ENCODE assay signal across 25 cellular contexts in the genomic region with DNA sequence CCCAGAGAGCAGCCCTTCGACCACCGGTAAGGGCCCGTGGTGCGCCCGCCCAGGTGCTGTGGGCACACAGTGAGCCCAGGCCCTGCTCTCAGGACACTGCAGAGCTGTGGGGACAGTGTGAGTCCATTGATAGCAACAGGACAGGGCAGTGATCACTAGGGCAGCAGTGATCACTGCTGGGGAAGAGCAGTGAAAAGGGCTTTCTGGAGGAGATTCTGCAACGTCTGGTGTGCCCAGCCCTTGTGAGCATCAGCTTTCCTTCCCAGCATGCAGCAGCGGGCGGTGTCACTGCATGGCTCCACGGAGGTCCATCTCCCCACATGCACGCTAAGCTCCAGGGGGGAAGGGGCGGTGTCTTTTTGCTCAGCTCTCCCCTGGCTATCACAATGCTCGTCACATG. TPM values are rescaled to one million over a fixed set of nuclear protein-coding genes. Genes with fewer than 3 reads are reported as not detected.
DNase-seq lines count a peak whose midpoint lies in the region; ATAC-seq, FAIRE-seq and TF ChIP-seq lines count a peak whose summit lies in the region.
"Had no signal": no experiment of that assay in that cellular context is flagged by ENCODE, and none has a peak within 500 bp of the region (broad histone marks: within the 10 kb centered on the region; RNA-seq: fewer than 3 reads in every experiment).

No MANE protein-coding gene starts in this region.

- peak; percentile 14 for DNase-seq in D341Med (ENCODE audit: low spot score)
- no peak for DNase-seq in endodermal cell
- peak; percentile 29 for DNase-seq in neural progenitor cell (ENCODE audit: low spot score)
- no peak for DNase-seq in GM19238 (ENCODE audit: insufficient read length, low spot score)
- DNase-seq in left lung: no peak
- no peak for DNase-seq in omental fat pad (ENCODE audit: low spot score)
- no peak for DNase-seq in GM12892 (ENCODE audit: insufficient read length)
- DNase-seq: Calu3, DMS153, DND-41, KG1, MG63, NCI-H1105 treated with DMSO at 0.1 percent for 48 hours, NCI-H146, NCI-H1930, NCI-H2107, NCI-H446, NCI-H526, RPMI8226, SIG-M5, SW 1271 had no signal

- ATAC-seq in left lung (no peak), omental fat pad (ENCODE audit: low FRiP score) (no peak)

- H3K36me3 Mint-ChIP-seq in endodermal cell (ENCODE audit: low read depth): peaks cover 56% of the 10 kb centered on the region
- H3K36me3 Mint-ChIP-seq in neural progenitor cell: peaks cover 20% of the 10 kb centered on the region

- H3K9ac ChIP-seq in HUES64 (ENCODE audit: low read depth, low read length): 0 out of 2 replicates have a peak overlapping the region, but pooled peaks have one; percentile 5
- no peak overlapping the region for H3K9ac ChIP-seq in endodermal cell (ENCODE audit: extremely low read depth, low read length, poor library complexity, severe bottlenecking)
- no peak overlapping the region for H3K9ac ChIP-seq in neural progenitor cell

- peaks cover 4% of the 10 kb centered on the region for H3K4me1 Mint-ChIP-seq in endodermal cell
- H3K4me1 Mint-ChIP-seq in neural progenitor cell: peaks cover 25% of the 10 kb centered on the region

- 82% methylated on average over 12 of the region's 12 CpGs for WGBS in HUES64
- WGBS in endodermal cell (ENCODE audit: insufficient coverage in 1 of 2, insufficient read length in 1 of 2), 2 experiments: 89 to 90% methylated on average over 6 to 12 of the region's 12 CpGs

- H3K9me3 ChIP-seq in HUES64 (ENCODE audit: insufficient read depth, low read depth, low read length): no peaks in the 10 kb centered on the region
- H3K9me3 ChIP-seq in endodermal cell (ENCODE audit: control insufficient read depth, low read length): no peaks in the 10 kb centered on the region
- H3K9me3 ChIP-seq in neural progenitor cell (ENCODE audit: low read depth): no peaks in the 10 kb centered on the region
- H3K9me3 ChIP-seq in left lung: no peaks in the 10 kb centered on the region
- H3K9me3 ChIP-seq: MG63 had no signal

- no peak overlapping the region for H3K4me2 ChIP-seq in neural progenitor cell

- intact Hi-C loops in left lung (cut with DNase I): no loop called here

- TF ChIP-seq POLR2A in GM12892 (IDR thresholded peaks at IDR 0.05; ENCODE audit: low read depth, low read length): no peak

- H3K27me3 Mint-ChIP-seq in endodermal cell (ENCODE audit: insufficient read depth) (no peaks in the 10 kb centered on the region), neural progenitor cell (ENCODE audit: insufficient read depth, low read depth) (no peaks in the 10 kb centered on the region)

- H3K9me3 Mint-ChIP-seq in endodermal cell (no peaks in the 10 kb centered on the region), neural progenitor cell (no peaks in the 10 kb centered on the region)

- TF ChIP-seq CTCF in endodermal cell (conservative IDR thresholded peaks at IDR 0.05) (no peak), neural progenitor cell (IDR thresholded peaks at IDR 0.05) (no peak), left lung (IDR thresholded peaks at IDR 0.05) (no peak), omental fat pad (IDR thresholded peaks at IDR 0.05) (no peak)

- no peak for FAIRE-seq in GM12892 (lab: Jason Lieb, UNC)
- FAIRE-seq: H1, HTR-8/SVneo had no signal

- H3F3A ChIP-seq in neural progenitor cell (ENCODE audit: low read depth): no peaks in the 10 kb centered on the region

- H3K27me3 ChIP-seq in HUES64 (ENCODE audit: insufficient read depth, low read length) (no peaks in the 10 kb centered on the region), endodermal cell (ENCODE audit: control insufficient read depth, insufficient read depth, low read length, poor library complexity, severe bottlenecking) (no peaks in the 10 kb centered on the region), neural progenitor cell (no peaks in the 10 kb centered on the region), left lung (no peaks in the 10 kb centered on the region)
- H3K27me3 ChIP-seq: MG63 had no signal

- H3K27ac ChIP-seq in HUES64 (ENCODE audit: low read depth, low read length): no peak overlapping the region
- peak overlapping the region; percentile 5 for H3K27ac ChIP-seq in endodermal cell (ENCODE audit: low read depth, low read length)
- no peak overlapping the region for H3K27ac ChIP-seq in neural progenitor cell
- no peak overlapping the region for H3K27ac ChIP-seq in left lung
- H3K27ac ChIP-seq: SK-N-MC had no signal

- H3K4me3 Mint-ChIP-seq in endodermal cell (no peak overlapping the region), neural progenitor cell (no peak overlapping the region)

- H3K4me3 ChIP-seq in HUES64 (ENCODE audit: low read length) (no peak overlapping the region), endodermal cell (ENCODE audit: low read length) (no peak overlapping the region), neural progenitor cell (no peak overlapping the region), left lung (no peak overlapping the region)
- H3K4me3 ChIP-seq: MG63, SK-N-MC had no signal

- H3K79me2 ChIP-seq in neural progenitor cell (ENCODE audit: low read depth): peaks cover 3% of the 10 kb centered on the region

- H3K4me1 ChIP-seq in HUES64 (ENCODE audit: insufficient read depth, low read length) (peaks cover 11% of the 10 kb centered on the region), endodermal cell (ENCODE audit: control insufficient read depth, insufficient read depth, low read length) (no peaks in the 10 kb centered on the region), neural progenitor cell (peaks cover 19% of the 10 kb centered on the region), left lung (no peaks in the 10 kb centered on the region)

- H4K20me1 ChIP-seq in neural progenitor cell (ENCODE audit: low read depth): peaks cover 41% of the 10 kb centered on the region

- H3K27ac Mint-ChIP-seq in endodermal cell (peak overlapping the region; percentile 9), neural progenitor cell (no peak overlapping the region)

- H3K36me3 ChIP-seq in HUES64 (ENCODE audit: insufficient read depth, low read length) (peaks cover 45% of the 10 kb centered on the region), endodermal cell (ENCODE audit: control insufficient read depth, insufficient read depth, low read length) (peaks cover 43% of the 10 kb centered on the region), neural progenitor cell (no peaks in the 10 kb centered on the region), left lung (peaks cover 0 to 66% of the 10 kb centered on the region in 2 donors)
- H3K36me3 ChIP-seq: MG63 had no signal

- H2AFZ ChIP-seq in neural progenitor cell (replicated peaks): no peak overlapping the region

RNA-seq across cellular contexts. Expression of gene MAP1LC3B, which starts 32.1 kb away (rescaled TPM):
- polyA plus RNA-seq in HUES64 (2013, experiment 1 of 2): 48.7 TPM
- polyA plus RNA-seq in HUES64 (2013, experiment 2 of 2): 53.6 TPM
- 10 to 100 TPM; 56.4 to 62.4 TPM for total RNA-seq in endodermal cell
- 67.5 TPM for polyA plus RNA-seq in endodermal cell (2013, experiment 1 of 2)
- 73.4 TPM for polyA plus RNA-seq in endodermal cell (2013, experiment 2 of 2)
- total RNA-seq in neural progenitor cell (ENCODE audit: low replicate concordance): 32.5 and 39.1 TPM in 2 replicates
- 10 to 100 TPM; 68.2 to 75.9 TPM for total RNA-seq in left lung
- 100 to 1,000 TPM in 2 of 4 donors, 10 to 100 TPM in 2; 73.8 to 123 (median 97.8) TPM for total RNA-seq in omental fat pad
- 34.6 TPM for polyA plus RNA-seq in GM12892 (2012; ENCODE audit: missing spikeins)

RNA-seq across cellular contexts. Expression of gene FBXO31, which starts 40.7 kb away (rescaled TPM):
- 7.4 TPM for polyA plus RNA-seq in HUES64 (2013, experiment 1 of 2)
- polyA plus RNA-seq in HUES64 (2013, experiment 2 of 2): 7.9 TPM
- total RNA-seq in endodermal cell: 10 to 100 TPM; 18.6 to 22.1 TPM
- polyA plus RNA-seq in endodermal cell (2013, experiment 1 of 2): 13.4 TPM
- 9.5 TPM for polyA plus RNA-seq in endodermal cell (2013, experiment 2 of 2)
- 5.8 and 19.8 TPM in 2 replicates for total RNA-seq in neural progenitor cell (ENCODE audit: low replicate concordance)
- 10 to 100 TPM; 21.0 to 21.9 TPM for total RNA-seq in left lung
- 100 to 1,000 TPM in 1 of 4 donors, 10 to 100 TPM in 3; 32.8 to 187 (median 61.9) TPM for total RNA-seq in omental fat pad
- 10.6 TPM for polyA plus RNA-seq in GM12892 (2012; ENCODE audit: missing spikeins)

Comparison
In these comparisons a context has a peak if more than half of its experiments do, and no peak if none do; other contexts are left out.
1. DNase-seq: peak in D341Med (single experiment) and neural progenitor cell (single experiment); none in endodermal cell (single experiment), GM19238 (single experiment), left lung (0 of 2), omental fat pad (single experiment) and GM12892 (single experiment).